15 cellular contexts compared by ENCODE assay signal in genomic region chr11:14202263-14203173, GRCh38.
DNase-seq lines count a peak whose midpoint lies in the region; ATAC-seq and TF ChIP-seq lines count a peak whose summit lies in the region.
"Had no signal": no experiment of that assay in that cellular context is flagged by ENCODE, and none has a peak within 500 bp of the region (broad histone marks: within the 10 kb centered on the region; RNA-seq: fewer than 3 reads in every experiment).

No MANE protein-coding gene starts in this region.

- peak overlapping the region; percentile 18 for H3K27ac Mint-ChIP-seq in memory B cell
- H3K27ac Mint-ChIP-seq: activated T-helper 2 cell treated with anti-CD3 and anti-CD28 coated beads, Interferon-gamma antibody, Interleukin-2, Interleukin-4, amounts not matched to agents 10 μg/mL and 5 μg/mL and 100 μg/mL, durations not matched to agents 14 hours and 24 hours and 36 hours had no signal

- TF ChIP-seq CTCF in PC-3 (conservative IDR thresholded peaks at IDR 0.05; ENCODE audit: low read depth, low read length), result no peak

- DNase-seq in activated CD4-positive, CD25-positive, alpha-beta regulatory T cell treated with anti-CD3 and anti-CD28 coated beads, Interleukin-2, amount 50 U/mL, for 72 hours, result no peak
- DNase-seq in memory B cell (ENCODE audit: low spot score in 2 of 2) (no peak), NCI-H2171 treated with DMSO at 0.1 percent for 48 hours (lab: John Stamatoyannopoulos, UW) (no peak), NCI-H82 treated with DMSO at 0.1 percent for 48 hours (lab: John Stamatoyannopoulos, UW; ENCODE audit: unreplicated experiment) (no peak), PC-3 (no peak)
- DNase-seq: 8988T, dorsolateral prefrontal cortex, NCI-H2107, PC-9, spleen had no signal

- H3K27me3 ChIP-seq in PC-3 (ENCODE audit: low read length), result peaks cover 17% of the 10 kb centered on the region; the same call in 1 of the 2 replicates
- H3K27me3 ChIP-seq: ascending aorta, dorsolateral prefrontal cortex, spleen had no signal

- no peaks in the 10 kb centered on the region for H4K20me1 ChIP-seq in PC-3 (ENCODE audit: low read length)

- no peaks in the 10 kb centered on the region for H3F3A ChIP-seq in PC-3 (ENCODE audit: low read length, unreplicated experiment)

- H3K4me2 ChIP-seq in PC-3 (ENCODE audit: low read length), result no peak overlapping the region
- H3K4me2 ChIP-seq: PC-9 had no signal

- no peaks in the 10 kb centered on the region for H3K9me2 ChIP-seq in PC-3 (replicated peaks; ENCODE audit: low read length)

- no peak overlapping the region for H3K27ac ChIP-seq in PC-3 (ENCODE audit: low read length)
- H3K27ac ChIP-seq: ascending aorta, dorsolateral prefrontal cortex, PC-9, spleen had no signal

- H2AFZ ChIP-seq in PC-3 (ENCODE audit: low read length), result no peak overlapping the region
- H2AFZ ChIP-seq: PC-9 had no signal

- peaks cover 5% of the 10 kb centered on the region for H3K27me3 Mint-ChIP-seq in memory B cell

- H3K36me3 ChIP-seq in PC-3 (ENCODE audit: low read depth, low read length), result no peaks in the 10 kb centered on the region
- H3K36me3 ChIP-seq: ascending aorta, spleen had no signal

- BruUV-seq in PC-3 (replicated peaks; lab: Mats Ljungman, UMichigan), result no TSS peak

- no peaks in the 10 kb centered on the region for H3K9me3 Mint-ChIP-seq in memory B cell
- H3K9me3 Mint-ChIP-seq: activated T-helper 2 cell treated with anti-CD3 and anti-CD28 coated beads, Interferon-gamma antibody, Interleukin-2, Interleukin-4, amounts not matched to agents 10 μg/mL and 5 μg/mL and 100 μg/mL, durations not matched to agents 14 hours and 24 hours and 36 hours had no signal

- H3K36me3 Mint-ChIP-seq in memory B cell, result no peaks in the 10 kb centered on the region

- H3K4me3 ChIP-seq in PC-3 (ENCODE audit: low read length), result no peak overlapping the region
- H3K4me3 ChIP-seq: PC-9, spleen had no signal

- H3K4me1 Mint-ChIP-seq in memory B cell, result peaks cover 12% of the 10 kb centered on the region

- CTCF ChIA-PET in PC-3 (lab: Charles Lee), result interaction anchor here (0.5 kb wide), 1 partner anchor 220 kb away, joined by 11 read pairs; no protein-coding TSS in a partner anchor

- intact Hi-C loops in PC-3 (cut with micrococcal nuclease), result no loop called here

- no peaks in the 10 kb centered on the region for H3K9me3 ChIP-seq in PC-3 (ENCODE audit: low read length)
- H3K9me3 ChIP-seq: ascending aorta, spleen had no signal

- POLR2A ChIA-PET in PC-3 (lab: Charles Lee; ENCODE audit: unreplicated experiment), result no interaction called here

- no peaks in the 10 kb centered on the region for H3K79me2 ChIP-seq in PC-3 (ENCODE audit: low read length)

- H3K4me3 Mint-ChIP-seq in memory B cell, result no peak overlapping the region

- ATAC-seq in activated CD4-positive, CD25-positive, alpha-beta regulatory T cell treated with anti-CD3 and anti-CD28 coated beads, Interleukin-2, amount 50 U/mL, for 24 hours, result peak; percentile 35 to 48
- ATAC-seq in GM21381 (IDR thresholded peaks at IDR 0.05; ENCODE audit: unreplicated experiment) (peak; percentile 67), HG03442 (IDR thresholded peaks at IDR 0.05; ENCODE audit: unreplicated experiment) (peak; percentile 64), memory B cell (ENCODE audit: low read depth) (no peak), PC-3 (no peak)

- no peak overlapping the region for H3K9ac ChIP-seq in PC-3 (ENCODE audit: low read length)

- H3K4me1 ChIP-seq in PC-3 (ENCODE audit: insufficient read depth, low read length), result no peaks in the 10 kb centered on the region
- H3K4me1 ChIP-seq: ascending aorta, spleen had no signal

Comparison
In these comparisons a context has a peak if more than half of its experiments do, and no peak if none do; other contexts are left out.
1. ATAC-seq: peak in activated CD4-positive, CD25-positive, alpha-beta regulatory T cell treated with anti-CD3 and anti-CD28 coated beads, Interleukin-2, amount 50 U/mL, for 24 hours (2 of 2), GM21381 (single experiment) and HG03442 (single experiment); none in memory B cell (single experiment) and PC-3 (single experiment).